ENCODE assay signal across 9 cellular contexts in the genomic region with DNA sequence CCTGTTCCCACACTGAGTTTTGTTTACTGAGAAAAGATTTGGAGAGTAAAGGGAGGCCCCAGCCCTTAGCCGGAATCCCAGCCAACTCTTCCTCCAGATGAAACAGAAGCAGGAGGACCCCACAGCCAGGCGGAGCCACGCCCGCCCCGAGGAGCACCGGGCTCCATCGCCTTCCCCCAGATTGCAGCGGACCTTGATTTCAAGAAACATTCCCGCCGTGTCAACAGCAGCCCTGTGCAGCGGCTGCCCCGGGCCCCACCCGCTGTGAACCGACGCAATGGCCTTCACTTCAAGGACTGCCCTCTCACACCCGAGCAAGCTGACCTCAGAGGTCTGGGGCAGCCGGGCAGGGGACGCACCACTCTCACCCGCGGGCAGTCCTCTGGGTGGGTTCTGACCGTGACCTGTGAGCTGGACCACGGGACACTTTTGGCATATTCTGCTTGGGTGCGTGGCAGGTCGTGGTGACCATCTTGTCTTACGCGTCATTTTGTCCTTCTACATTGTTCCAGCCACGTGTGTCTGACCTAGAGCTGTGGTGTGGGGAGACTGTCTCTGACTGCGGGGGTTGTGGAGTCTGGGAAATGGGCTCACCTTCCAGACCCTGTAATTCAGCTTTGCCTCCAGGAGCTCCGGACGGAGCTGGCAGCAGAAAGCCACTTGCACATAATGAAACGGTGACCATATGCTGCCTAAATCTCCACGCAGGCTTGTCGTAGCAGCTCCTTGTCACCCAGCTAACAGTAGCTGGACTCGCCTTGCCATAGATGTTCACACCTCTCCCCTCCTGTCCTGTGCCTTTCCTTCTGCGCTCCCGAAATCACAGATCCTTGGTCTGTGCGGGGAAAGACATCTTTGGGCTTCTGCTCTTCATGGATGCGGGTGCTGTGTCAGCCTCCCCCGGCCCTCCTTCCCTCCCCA. TPM values are rescaled to one million over a fixed set of nuclear protein-coding genes. Genes with fewer than 3 reads are reported as not detected.
DNase-seq lines count a peak whose midpoint lies in the region; ATAC-seq lines count a peak whose summit lies in the region.
"Had no signal": no experiment of that assay in that cellular context is flagged by ENCODE, and none has a peak within 500 bp of the region (broad histone marks: within the 10 kb centered on the region; RNA-seq: fewer than 3 reads in every experiment).

No MANE protein-coding gene starts in this region.

- no peak for ATAC-seq in stimulated activated naive CD8-positive, alpha-beta T cell treated with anti-CD3 and anti-CD28 coated beads, Interleukin-15, Interleukin-2, amounts not matched to agents 100 U/mL and 50 U/mL, for 24 hours
- no peak for ATAC-seq in central memory CD8-positive, alpha-beta T cell (replicated peaks; ENCODE audit: extremely low read depth, poor library complexity, severe bottlenecking)
- ATAC-seq in aorta (ENCODE audit: low FRiP score) (peak; percentile 19), GM19328 (IDR thresholded peaks at IDR 0.05; ENCODE audit: unreplicated experiment) (no peak)

- H3K36me3 ChIP-seq in mucosa of rectum (ENCODE audit: control insufficient read depth in 2 of 2, insufficient read depth in 2 of 2, low read length in 2 of 2) (no peaks in the 10 kb centered on the region), aorta (ENCODE audit: control insufficient read depth in 1 of 2, insufficient read depth in 2 of 2, low read length in 1 of 2) (no peaks in the 10 kb centered on the region)
- H3K36me3 ChIP-seq: thyroid gland had no signal

- H3K4me1 Mint-ChIP-seq in stimulated activated naive CD8-positive, alpha-beta T cell treated with anti-CD3 and anti-CD28 coated beads, Interleukin-15, Interleukin-2, amounts not matched to agents 100 ng/mL and 50 ng/mL, for 24 hours (ENCODE audit: low read depth) = peaks cover 26% of the 10 kb centered on the region
- peaks cover 8% of the 10 kb centered on the region for H3K4me1 Mint-ChIP-seq in central memory CD8-positive, alpha-beta T cell

- H3K4me3 ChIP-seq in mucosa of rectum (ENCODE audit: low read length in 2 of 2) (peak overlapping the region; percentile 62 to 74), aorta (ENCODE audit: low read length in 2 of 2) (no peak overlapping the region)

- H3K27ac ChIP-seq in mucosa of rectum (ENCODE audit: low read depth in 2 of 2, low read length in 2 of 2) = no peak overlapping the region
- no peak overlapping the region for H3K27ac ChIP-seq in aorta (ENCODE audit: low read depth in 1 of 2, low read length in 2 of 2)

- no peaks in the 10 kb centered on the region for H3K9me3 ChIP-seq in mucosa of rectum (ENCODE audit: control insufficient read depth in 2 of 2, low read length in 2 of 2)
- H3K9me3 ChIP-seq in aorta (ENCODE audit: control insufficient read depth, low read length) = no peaks in the 10 kb centered on the region
- H3K9me3 ChIP-seq: thyroid gland had no signal

- no peaks in the 10 kb centered on the region for H3K36me3 Mint-ChIP-seq in stimulated activated naive CD8-positive, alpha-beta T cell treated with anti-CD3 and anti-CD28 coated beads, Interleukin-15, Interleukin-2, amounts not matched to agents 100 ng/mL and 50 ng/mL, for 24 hours (ENCODE audit: low read depth)
- H3K36me3 Mint-ChIP-seq in central memory CD8-positive, alpha-beta T cell (ENCODE audit: insufficient read depth) = no peaks in the 10 kb centered on the region

- peak overlapping the region; percentile 39 to 60 for H3K9ac ChIP-seq in mucosa of rectum (ENCODE audit: low read depth in 1 of 2, low read length in 2 of 2)

- H3K27ac Mint-ChIP-seq in stimulated activated naive CD8-positive, alpha-beta T cell treated with anti-CD3 and anti-CD28 coated beads, Interleukin-15, Interleukin-2, amounts not matched to agents 100 ng/mL and 50 ng/mL, for 24 hours = no peak overlapping the region
- H3K27ac Mint-ChIP-seq in central memory CD8-positive, alpha-beta T cell (ENCODE audit: low read depth) = no peak overlapping the region

- no peaks in the 10 kb centered on the region for H3K9me3 Mint-ChIP-seq in stimulated activated naive CD8-positive, alpha-beta T cell treated with anti-CD3 and anti-CD28 coated beads, Interleukin-15, Interleukin-2, amounts not matched to agents 100 ng/mL and 50 ng/mL, for 24 hours
- H3K9me3 Mint-ChIP-seq in central memory CD8-positive, alpha-beta T cell = no peaks in the 10 kb centered on the region

- DNase-seq in stimulated activated naive CD8-positive, alpha-beta T cell treated with anti-CD3 and anti-CD28 coated beads, Interleukin-15, Interleukin-2, amounts not matched to agents 100 U/mL and 50 U/mL, for 24 hours = no peak
- no peak for DNase-seq in central memory CD8-positive, alpha-beta T cell (ENCODE audit: low spot score in 2 of 2)
- peak in 1 of 2 donors; percentile 78 for DNase-seq in aorta
- DNase-seq in iPS-NIHi7 (ENCODE audit: extremely low spot score) = no peak
- no peak for DNase-seq in retina

- H3K4me1 ChIP-seq in mucosa of rectum (ENCODE audit: control insufficient read depth in 2 of 2, insufficient read depth in 2 of 2, low read length in 2 of 2) (peaks cover 9 to 11% of the 10 kb centered on the region in 2 donors), aorta (ENCODE audit: control insufficient read depth in 1 of 2, insufficient read depth in 2 of 2, low read length in 2 of 2) (no peaks in the 10 kb centered on the region)

- WGBS in aorta, 2 donors = 75 to 79% methylated on average over 39 of the region's 39 CpGs

- peak overlapping the region; percentile 67 for H3K4me3 Mint-ChIP-seq in stimulated activated naive CD8-positive, alpha-beta T cell treated with anti-CD3 and anti-CD28 coated beads, Interleukin-15, Interleukin-2, amounts not matched to agents 100 ng/mL and 50 ng/mL, for 24 hours
- H3K4me3 Mint-ChIP-seq in central memory CD8-positive, alpha-beta T cell = peak overlapping the region; percentile 1

- intact Hi-C loops in aorta (cut with DNase I) = loop anchor here (2.0 to 10.0 kb wide), 5 partner anchors 61 to 609 kb away; partner anchors contain the start of genes RALB (in 2 of the 2), PTPN4 (in 1 of the 2) and TMEM185B (in 1 of the 2)

- H3K27me3 ChIP-seq in mucosa of rectum (ENCODE audit: control insufficient read depth in 2 of 2, insufficient read depth in 2 of 2, low read length in 2 of 2) = peaks cover 0 to 2% of the 10 kb centered on the region in 2 donors
- H3K27me3 ChIP-seq in aorta (ENCODE audit: control insufficient read depth in 1 of 2, insufficient read depth in 2 of 2, low read length in 1 of 2) = no peaks in the 10 kb centered on the region
- H3K27me3 ChIP-seq: thyroid gland had no signal

- no peaks in the 10 kb centered on the region for H3K27me3 Mint-ChIP-seq in stimulated activated naive CD8-positive, alpha-beta T cell treated with anti-CD3 and anti-CD28 coated beads, Interleukin-15, Interleukin-2, amounts not matched to agents 100 ng/mL and 50 ng/mL, for 24 hours
- H3K27me3 Mint-ChIP-seq in central memory CD8-positive, alpha-beta T cell = peaks cover 15% of the 10 kb centered on the region

RNA-seq across cellular contexts. Expression of gene INHBB, which starts 32.0 kb away (rescaled TPM):
- 10 to 100 TPM; 19.3 to 21.9 TPM for total RNA-seq in aorta
- under 1 TPM; 0.43 to 0.50 TPM for polyA plus RNA-seq in aorta

Comparison
In these comparisons a context has a peak if more than half of its experiments do, and no peak if none do; other contexts are left out.
1. H3K4me3 ChIP-seq: peak in mucosa of rectum (2 of 2); none in aorta (0 of 2).